8 cellular contexts compared by ENCODE assay signal in the genomic region with DNA sequence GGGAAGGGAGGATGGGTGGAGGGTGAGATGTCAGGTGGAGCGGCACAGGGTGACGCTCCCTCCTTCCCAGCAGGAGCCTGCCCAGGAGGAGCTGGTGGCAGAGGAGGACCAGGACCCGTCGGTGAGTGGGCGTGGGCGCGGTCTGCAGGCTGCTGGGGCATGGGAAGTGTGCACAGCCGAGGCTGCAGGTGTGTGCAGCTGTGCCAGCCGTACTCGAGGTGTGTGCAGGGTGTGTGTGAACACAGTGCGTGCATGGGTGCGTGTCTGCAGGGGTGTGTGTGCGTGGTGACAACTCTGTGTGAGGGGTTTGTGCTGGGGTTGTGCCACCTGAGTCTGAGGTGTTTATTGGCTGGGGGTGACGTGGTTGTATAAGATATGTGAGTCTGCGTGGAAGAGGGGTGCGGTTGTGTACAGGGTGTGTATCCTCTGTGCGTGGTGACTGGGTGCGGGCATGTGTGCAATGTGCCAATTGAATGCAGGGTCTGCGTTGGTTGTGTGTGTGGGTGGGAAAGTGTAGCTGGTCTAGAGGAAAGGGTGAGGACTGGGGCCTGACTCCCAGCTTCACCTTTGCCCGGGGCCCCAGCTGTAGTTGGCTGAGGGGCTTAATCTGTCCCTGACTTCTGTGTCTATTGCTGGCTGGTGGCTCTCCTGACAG. TPM values are rescaled to one million over a fixed set of nuclear protein-coding genes. Genes with fewer than 3 reads are reported as not detected.
DNase-seq lines count a peak whose midpoint lies in the region; ATAC-seq and TF ChIP-seq lines count a peak whose summit lies in the region.

No MANE protein-coding gene starts in this region.

- H3K4me3 ChIP-seq in BLaER1 (peak overlapping the region; percentile 67), mucosa of descending colon (peak overlapping the region; percentile 29), thoracic aorta (peak overlapping the region; percentile 85)

- DNase-seq in T-helper 9 cell (peak; percentile 16), dermis blood vessel endothelial cell (peak; percentile 11), mucosa of descending colon (peak; percentile 60 to 82 (median 70)), thoracic aorta (ENCODE audit: low spot score) (no peak), SKM-1 treated with dmso at 0.1 percent for 144 hours (lab: John Stamatoyannopoulos, UW; ENCODE audit: unreplicated experiment) (no peak), UCSD-AML1 (lab: John Stamatoyannopoulos, UW; ENCODE audit: unreplicated experiment) (no peak)

- H3K9me3 ChIP-seq in BLaER1 (no peaks in the 10 kb centered on the region), mucosa of descending colon (no peaks in the 10 kb centered on the region), thoracic aorta (no peaks in the 10 kb centered on the region)

- no peaks in the 10 kb centered on the region for H4K20me1 ChIP-seq in BLaER1

- TF ChIP-seq CTCF in mucosa of descending colon (IDR thresholded peaks at IDR 0.05), result no peak
- no peak for TF ChIP-seq CTCF in thoracic aorta (IDR thresholded peaks at IDR 0.05)

- H3K4me1 ChIP-seq in BLaER1 (peaks cover 74% of the 10 kb centered on the region), mucosa of descending colon (ENCODE audit: low read depth) (peaks cover 4% of the 10 kb centered on the region), thoracic aorta (ENCODE audit: control insufficient read depth in 1 of 2, low read depth in 2 of 2) (peaks cover 10 to 29% of the 10 kb centered on the region in 2 donors)

- peak overlapping the region; percentile 96 for H3K4me2 ChIP-seq in BLaER1

- H3K27ac ChIP-seq in BLaER1, result peak overlapping the region; percentile 56; the same call in 1 of the 2 replicates
- H3K27ac ChIP-seq in thoracic aorta, result peak overlapping the region; percentile 91 to 92

- H3K36me3 ChIP-seq in BLaER1 (no peaks in the 10 kb centered on the region), mucosa of descending colon (ENCODE audit: low read depth) (no peaks in the 10 kb centered on the region), thoracic aorta (peaks cover 3% of the 10 kb centered on the region)

- intact Hi-C loops in mucosa of descending colon (cut with DNase I, micrococcal nuclease), result no loop called here

- H3K27me3 ChIP-seq in BLaER1 (no peaks in the 10 kb centered on the region), thoracic aorta (replicated peaks; ENCODE audit: insufficient read depth) (no peaks in the 10 kb centered on the region)

- ATAC-seq in mucosa of descending colon (peak; percentile 78), thoracic aorta (ENCODE audit: insufficient number of reproducible peaks, low FRiP score, low read depth) (peak; percentile 6), GM21367 (IDR thresholded peaks at IDR 0.05; ENCODE audit: unreplicated experiment) (no peak)

- no peak overlapping the region for H3K9ac ChIP-seq in BLaER1

RNA-seq across cellular contexts. Expression of a gene that starts 0.7 kb away (rescaled TPM):
- total RNA-seq in dermis blood vessel endothelial cell, result 9.2 and 26.1 TPM in 2 replicates
- total RNA-seq in mucosa of descending colon, result 10 to 100 TPM; 11.6 to 69.4 (median 15.8) TPM
- 10 to 100 TPM; 54.6 to 98.3 TPM for total RNA-seq in thoracic aorta

RNA-seq across cellular contexts. Expression of a gene that starts 9.0 kb away (rescaled TPM):
- total RNA-seq in dermis blood vessel endothelial cell (0.88 and 1.2 TPM in 2 replicates), mucosa of descending colon (10 to 100 TPM; 41.0 to 74.6 (median 73.3) TPM), thoracic aorta (10 to 100 TPM; 40.5 to 49.2 TPM)

RNA-seq across cellular contexts. Expression of a gene that starts 12.2 kb away (rescaled TPM):
- total RNA-seq in dermis blood vessel endothelial cell (79.8 and 89.3 TPM in 2 replicates), mucosa of descending colon (10 to 100 TPM; 27.9 to 60.2 (median 37.7) TPM), thoracic aorta (10 to 100 TPM; 47.0 to 80.7 TPM)

RNA-seq across cellular contexts. Expression of a gene that starts 29.9 kb away (rescaled TPM):
- 0.17 and 2.1 TPM in 2 replicates for total RNA-seq in dermis blood vessel endothelial cell
- total RNA-seq in mucosa of descending colon, result 10 to 100 TPM; 41.4 to 91.9 (median 50.7) TPM
- 100 to 1,000 TPM in 1 of 2 donors, 10 to 100 TPM in 1; 70.8 to 133 TPM for total RNA-seq in thoracic aorta

RNA-seq across cellular contexts. Expression of a gene that starts 34.1 kb away (rescaled TPM):
- total RNA-seq in dermis blood vessel endothelial cell (113 and 133 TPM in 2 replicates), mucosa of descending colon (100 to 1,000 TPM in 1 of 3 donors, 10 to 100 TPM in 2; 55.2 to 101 (median 94.5) TPM), thoracic aorta (10 to 100 TPM; 31.1 to 38.9 TPM)

Comparison
In these comparisons a context has a peak if more than half of its experiments do, and no peak if none do; other contexts are left out.
1. H3K4me3 ChIP-seq: peak in every context shown above with its lines; median percentile 85 in thoracic aorta; 67 in BLaER1; 29 in mucosa of descending colon.
2. DNase-seq: peak in T-helper 9 cell (single experiment), dermis blood vessel endothelial cell (single experiment) and mucosa of descending colon (3 of 3); none in thoracic aorta (single experiment), SKM-1 treated with dmso at 0.1 percent for 144 hours (single experiment) and UCSD-AML1 (single experiment).
3. RNA of a gene that starts 9.0 kb away (total RNA-seq): 41.0 to 74.6 TPM in mucosa of descending colon and 40.5 to 49.2 TPM in thoracic aorta; 0.88 to 1.2 TPM in dermis blood vessel endothelial cell; every median in the first group is over 10 times any median in the second.